12 cellular contexts compared by ENCODE assay signal in the genomic region with DNA sequence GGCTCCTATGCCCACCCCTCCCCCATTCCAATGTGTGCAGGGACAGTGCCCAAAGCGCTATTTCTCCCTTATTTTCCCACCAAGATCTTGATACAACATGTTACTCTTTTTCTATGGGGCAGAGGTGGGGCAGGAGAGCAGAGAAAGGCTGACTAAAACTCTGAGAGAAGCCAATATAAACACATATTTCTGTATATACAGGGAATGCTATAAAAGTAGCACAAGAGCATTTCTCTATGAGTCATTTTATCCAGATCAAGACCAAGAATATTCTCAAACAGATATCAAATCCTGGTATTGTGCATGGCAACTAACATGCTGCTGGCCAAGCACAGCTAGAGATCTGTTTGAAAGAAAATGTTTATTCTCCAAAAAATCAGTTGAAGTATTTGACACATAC. TPM values are rescaled to one million over a fixed set of nuclear protein-coding genes. Genes with fewer than 3 reads are reported as not detected.
DNase-seq lines count a peak whose midpoint lies in the region; ATAC-seq, FAIRE-seq and TF ChIP-seq lines count a peak whose summit lies in the region.
"Had no signal": no experiment of that assay in that cellular context is flagged by ENCODE, and none has a peak within 500 bp of the region (broad histone marks: within the 10 kb centered on the region; RNA-seq: fewer than 3 reads in every experiment).

No MANE protein-coding gene starts in this region.

- H3K27me3 Mint-ChIP-seq in WTC11 (ENCODE audit: low read depth) (no peaks in the 10 kb centered on the region), Caco-2 (ENCODE audit: insufficient read depth, unreplicated experiment) (no peaks in the 10 kb centered on the region)

- peaks cover 16% of the 10 kb centered on the region for H3K4me1 Mint-ChIP-seq in WTC11
- H3K4me1 Mint-ChIP-seq in Caco-2 (ENCODE audit: low read depth, unreplicated experiment) = peaks cover 16% of the 10 kb centered on the region

- H3K36me3 Mint-ChIP-seq in WTC11 (peaks cover 67% of the 10 kb centered on the region), Caco-2 (ENCODE audit: insufficient read depth, unreplicated experiment) (peaks cover 62% of the 10 kb centered on the region)

- H3K27me3 ChIP-seq in Caco-2 (replicated peaks; ENCODE audit: control insufficient read depth, insufficient read depth, low read length) = no peaks in the 10 kb centered on the region

- FAIRE-seq in GM19239 (lab: Jason Lieb, UNC) = peak; percentile 35

- no peaks in the 10 kb centered on the region; the same call in 1 of the 2 replicates for H3K36me3 ChIP-seq in Caco-2 (ENCODE audit: control insufficient read depth, insufficient read depth, low read length)

- intact Hi-C loops in Caco-2 (cut with micrococcal nuclease; ENCODE audit: unreplicated experiment) = no loop called here

- H3K27ac Mint-ChIP-seq in WTC11 (peak overlapping the region; percentile 61; the same call in 1 of the 2 replicates), Caco-2 (ENCODE audit: unreplicated experiment) (no peak overlapping the region)

- TF ChIP-seq CTCF in WTC11 (IDR thresholded peaks at IDR 0.05) (no peak), fibroblast of the aortic adventitia (IDR thresholded peaks at IDR 0.05; ENCODE audit: insufficient read depth, low read length) (no peak), Caco-2 (IDR thresholded peaks at IDR 0.05; ENCODE audit: insufficient read depth in 1 of 2, low read depth in 1 of 2, low read length in 1 of 2, severe bottlenecking in 1 of 2, unreplicated experiment in 1 of 2) (no peak)

- peaks cover 16% of the 10 kb centered on the region for H3K4me1 ChIP-seq in Caco-2

- DNase-seq in A172 (ENCODE audit: low spot score) = peak; percentile 84
- no peak for DNase-seq in GM19239 (ENCODE audit: insufficient read length, low spot score)
- DNase-seq in WTC11 (ENCODE audit: low spot score) = no peak
- DNase-seq in fibroblast of the aortic adventitia (ENCODE audit: low read depth) = peak; percentile 84
- DNase-seq in Caco-2 = no peak
- DNase-seq in RPMI8226 = no peak
- DNase-seq: C1 segment of cervical spinal cord; Kasumi-1; NCI-H510A treated with DMSO at 0.1 percent for 48 hours; stimulated activated naive CD4-positive, alpha-beta T cell had no signal

- H3K4me3 ChIP-seq in fibroblast of the aortic adventitia (ENCODE audit: low read depth, low read length) (no peak overlapping the region), Caco-2 (ENCODE audit: low read depth, low read length) (no peak overlapping the region)

- no peaks in the 10 kb centered on the region for H3K9me3 Mint-ChIP-seq in WTC11
- no peaks in the 10 kb centered on the region for H3K9me3 Mint-ChIP-seq in Caco-2 (ENCODE audit: unreplicated experiment)

- BruUV-seq in Caco-2 (replicated peaks; lab: Mats Ljungman, UMichigan) = no TSS peak

- CTCF ChIA-PET in WTC11 (lab: Charles Lee) (interaction anchor here (1.2 kb wide), 1 partner anchor 9 kb away, joined by 3 read pairs; no protein-coding TSS in a partner anchor), Caco-2 (lab: Charles Lee) (no interaction called here)

- POLR2A ChIA-PET in WTC11 (lab: Charles Lee) (interaction anchor here (0.6 kb wide), 1 partner anchor 26 kb away, joined by 3 read pairs; no protein-coding TSS in a partner anchor), Caco-2 (lab: Charles Lee) (interaction anchor here (0.6 kb wide), 1 partner anchor 16 kb away, joined by 3 read pairs; no protein-coding TSS in a partner anchor)

- no peak overlapping the region for H3K4me3 Mint-ChIP-seq in WTC11
- H3K4me3 Mint-ChIP-seq in Caco-2 (ENCODE audit: unreplicated experiment) = no peak overlapping the region

- ATAC-seq in WTC11 (no peak), GM18502 (IDR thresholded peaks at IDR 0.05; ENCODE audit: poor library complexity, unreplicated experiment) (no peak), GM21723 (IDR thresholded peaks at IDR 0.05; ENCODE audit: unreplicated experiment) (no peak)

- no peaks in the 10 kb centered on the region for H3K9me3 ChIP-seq in Caco-2

TF ChIP-seq in WTC11, 78 proteins besides CTCF, POLR2A, EP300 and RAD21 (continues in another document):
- no peak for TF ChIP-seq USF2 (CRISPR knock-in tag; IDR thresholded peaks at IDR 0.05)
- no peak for TF ChIP-seq E2F4 (CRISPR knock-in tag; IDR thresholded peaks at IDR 0.05; ENCODE audit: borderline replicate concordance, low read depth)
- no peak for TF ChIP-seq ATF1 (CRISPR knock-in tag; IDR thresholded peaks at IDR 0.05)
- TF ChIP-seq ESRRA (CRISPR knock-in tag; IDR thresholded peaks at IDR 0.05; ENCODE audit: borderline replicate concordance) = no peak
- TF ChIP-seq, protein P1, sequence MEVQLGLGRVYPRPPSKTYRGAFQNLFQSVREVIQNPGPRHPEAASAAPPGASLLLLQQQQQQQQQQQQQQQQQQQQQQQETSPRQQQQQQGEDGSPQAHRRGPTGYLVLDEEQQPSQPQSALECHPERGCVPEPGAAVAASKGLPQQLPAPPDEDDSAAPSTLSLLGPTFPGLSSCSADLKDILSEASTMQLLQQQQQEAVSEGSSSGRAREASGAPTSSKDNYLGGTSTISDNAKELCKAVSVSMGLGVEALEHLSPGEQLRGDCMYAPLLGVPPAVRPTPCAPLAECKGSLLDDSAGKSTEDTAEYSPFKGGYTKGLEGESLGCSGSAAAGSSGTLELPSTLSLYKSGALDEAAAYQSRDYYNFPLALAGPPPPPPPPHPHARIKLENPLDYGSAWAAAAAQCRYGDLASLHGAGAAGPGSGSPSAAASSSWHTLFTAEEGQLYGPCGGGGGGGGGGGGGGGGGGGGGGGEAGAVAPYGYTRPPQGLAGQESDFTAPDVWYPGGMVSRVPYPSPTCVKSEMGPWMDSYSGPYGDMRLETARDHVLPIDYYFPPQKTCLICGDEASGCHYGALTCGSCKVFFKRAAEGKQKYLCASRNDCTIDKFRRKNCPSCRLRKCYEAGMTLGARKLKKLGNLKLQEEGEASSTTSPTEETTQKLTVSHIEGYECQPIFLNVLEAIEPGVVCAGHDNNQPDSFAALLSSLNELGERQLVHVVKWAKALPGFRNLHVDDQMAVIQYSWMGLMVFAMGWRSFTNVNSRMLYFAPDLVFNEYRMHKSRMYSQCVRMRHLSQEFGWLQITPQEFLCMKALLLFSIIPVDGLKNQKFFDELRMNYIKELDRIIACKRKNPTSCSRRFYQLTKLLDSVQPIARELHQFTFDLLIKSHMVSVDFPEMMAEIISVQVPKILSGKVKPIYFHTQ (CRISPR knock-in tag; IDR thresholded peaks at IDR 0.05) = no peak
- TF ChIP-seq AFF4 (CRISPR knock-in tag; IDR thresholded peaks at IDR 0.05; ENCODE audit: borderline replicate concordance) = no peak
- TF ChIP-seq, protein P2, sequence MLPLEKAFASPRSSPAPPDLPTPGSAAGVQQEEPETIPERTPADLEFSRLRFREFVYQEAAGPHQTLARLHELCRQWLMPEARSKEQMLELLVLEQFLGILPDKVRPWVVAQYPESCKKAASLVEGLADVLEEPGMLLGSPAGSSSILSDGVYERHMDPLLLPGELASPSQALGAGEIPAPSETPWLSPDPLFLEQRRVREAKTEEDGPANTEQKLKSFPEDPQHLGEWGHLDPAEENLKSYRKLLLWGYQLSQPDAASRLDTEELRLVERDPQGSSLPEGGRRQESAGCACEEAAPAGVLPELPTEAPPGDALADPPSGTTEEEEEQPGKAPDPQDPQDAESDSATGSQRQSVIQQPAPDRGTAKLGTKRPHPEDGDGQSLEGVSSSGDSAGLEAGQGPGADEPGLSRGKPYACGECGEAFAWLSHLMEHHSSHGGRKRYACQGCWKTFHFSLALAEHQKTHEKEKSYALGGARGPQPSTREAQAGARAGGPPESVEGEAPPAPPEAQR (CRISPR knock-in tag; IDR thresholded peaks at IDR 0.05) = no peak

RNA-seq across cellular contexts. Expression of gene WDR26, which starts 7.3 kb away (rescaled TPM):
- 27.0 and 36.4 TPM in 2 replicates for total RNA-seq in A172 (2014; rRNA removed; shearing (Covaris generic))
- total RNA-seq in WTC11 (2021) (64.9 to 66.1 TPM (median 65.3 TPM) in 3 replicates), fibroblast of the aortic adventitia (ENCODE audit: low replicate concordance) (57.7 and 88.6 TPM in 2 replicates), Caco-2 (2022) (58.6 and 62.9 TPM in 2 replicates)

Comparison
In these comparisons a context has a peak if more than half of its experiments do, and no peak if none do; other contexts are left out.
1. DNase-seq: peak in A172 (single experiment) and fibroblast of the aortic adventitia (single experiment); none in GM19239 (single experiment), WTC11 (single experiment), Caco-2 (0 of 2) and RPMI8226 (single experiment).